Comparison of ENCODE assay signal across 10 cellular contexts in genomic region chr10:123398180-123398591, GRCh38.
DNase-seq lines count a peak whose midpoint lies in the region; ATAC-seq and TF ChIP-seq lines count a peak whose summit lies in the region.
"Had no signal": no experiment of that assay in that cellular context is flagged by ENCODE, and none has a peak within 500 bp of the region (broad histone marks: within the 10 kb centered on the region; RNA-seq: fewer than 3 reads in every experiment).

No MANE protein-coding gene starts in this region.

- peaks cover 77% of the 10 kb centered on the region for H3K4me1 ChIP-seq in DOHH2 (ENCODE audit: control insufficient read depth, low read length)
- peaks cover 52% of the 10 kb centered on the region for H3K4me1 ChIP-seq in Karpas-422 (ENCODE audit: low read length)

- H3K4me3 Mint-ChIP-seq in chondrocyte (ENCODE audit: unreplicated experiment), result no peak overlapping the region
- H3K4me3 Mint-ChIP-seq: stimulated activated naive CD8-positive, alpha-beta T cell treated with anti-CD3 and anti-CD28 coated beads, Interleukin-15, Interleukin-2, amounts not matched to agents 100 ng/mL and 50 ng/mL, for 24 hours had no signal

- H3K27me3 Mint-ChIP-seq in chondrocyte (ENCODE audit: low read depth), result no peaks in the 10 kb centered on the region
- H3K27me3 Mint-ChIP-seq: stimulated activated naive CD8-positive, alpha-beta T cell treated with anti-CD3 and anti-CD28 coated beads, Interleukin-15, Interleukin-2, amounts not matched to agents 100 ng/mL and 50 ng/mL, for 24 hours had no signal

- H3K27ac Mint-ChIP-seq in chondrocyte (ENCODE audit: unreplicated experiment), result no peak overlapping the region
- H3K27ac Mint-ChIP-seq: stimulated activated naive CD8-positive, alpha-beta T cell treated with anti-CD3 and anti-CD28 coated beads, Interleukin-15, Interleukin-2, amounts not matched to agents 100 ng/mL and 50 ng/mL, for 24 hours had no signal

- H3K36me3 Mint-ChIP-seq in chondrocyte (ENCODE audit: low read depth), result no peaks in the 10 kb centered on the region

- H4K20me1 ChIP-seq in DOHH2 (ENCODE audit: control insufficient read depth, insufficient read depth, low read depth, low read length), result no peaks in the 10 kb centered on the region
- no peaks in the 10 kb centered on the region for H4K20me1 ChIP-seq in Karpas-422 (ENCODE audit: insufficient read depth, low read depth, low read length)

- H3K4me3 ChIP-seq in DOHH2 (ENCODE audit: low read length), result 0 out of 2 replicates have a peak overlapping the region, but pooled peaks have one; percentile 3
- no peak overlapping the region for H3K4me3 ChIP-seq in Karpas-422 (ENCODE audit: low read length)

- peaks cover 12% of the 10 kb centered on the region for H3K9me3 Mint-ChIP-seq in chondrocyte (ENCODE audit: low read depth)

- peak overlapping the region; percentile 40 for H3K27ac ChIP-seq in DOHH2 (ENCODE audit: low read depth, low read length)
- peak overlapping the region; percentile 78 for H3K27ac ChIP-seq in Karpas-422 (ENCODE audit: low read length)

- DNase-seq in Karpas-422 (peak; percentile 69), COLO829 (ENCODE audit: low spot score) (no peak), HUDEP-2 (lab: John Stamatoyannopoulos, UW; ENCODE audit: unreplicated experiment in 76 of 76) (no peak), NCI-H524 treated with DMSO at 0.1 percent for 48 hours (lab: John Stamatoyannopoulos, UW) (no peak), chondrocyte (ENCODE audit: low spot score) (no peak)
- DNase-seq: NCI-H1105 had no signal

- peak overlapping the region; percentile 65 for H2AFZ ChIP-seq in Karpas-422 (ENCODE audit: low read length)

- peaks cover 2% of the 10 kb centered on the region for H3K36me3 ChIP-seq in DOHH2 (ENCODE audit: control insufficient read depth, low read length)
- no peaks in the 10 kb centered on the region for H3K36me3 ChIP-seq in Karpas-422 (ENCODE audit: insufficient read depth, low read length)

- H3K9me3 ChIP-seq in DOHH2 (ENCODE audit: control insufficient read depth, insufficient read depth, low read length) (peaks cover 16% of the 10 kb centered on the region), Karpas-422 (ENCODE audit: low read length) (no peaks in the 10 kb centered on the region)

- peaks cover 12% of the 10 kb centered on the region for H3F3A ChIP-seq in DOHH2 (ENCODE audit: control insufficient read depth, insufficient read depth)

- H3K9ac ChIP-seq in Karpas-422 (ENCODE audit: low read length), result peak overlapping the region; percentile 54

- TF ChIP-seq CTCF in DOHH2 (IDR thresholded peaks at IDR 0.05; ENCODE audit: low read depth, low read length, poor library complexity, severe bottlenecking) (no peak), chondrocyte (IDR thresholded peaks at IDR 0.05) (no peak)

- H3K27me3 ChIP-seq in DOHH2 (ENCODE audit: control insufficient read depth, low read length) (no peaks in the 10 kb centered on the region), Karpas-422 (ENCODE audit: low read length) (no peaks in the 10 kb centered on the region)

- peak overlapping the region; percentile 44 for H3K4me2 ChIP-seq in DOHH2 (ENCODE audit: low read length)
- H3K4me2 ChIP-seq in Karpas-422 (ENCODE audit: low read depth, low read length, poor library complexity, severe bottlenecking), result peak overlapping the region; percentile 22

- H3K4me1 Mint-ChIP-seq in chondrocyte (ENCODE audit: low read depth), result no peaks in the 10 kb centered on the region

- H3K9me2 ChIP-seq in DOHH2 (replicated peaks; ENCODE audit: control insufficient read depth, low read length), result no peaks in the 10 kb centered on the region
- no peaks in the 10 kb centered on the region for H3K9me2 ChIP-seq in Karpas-422 (replicated peaks; ENCODE audit: insufficient read depth, low read length)

- peak; percentile 67 for ATAC-seq in GM19324 (IDR thresholded peaks at IDR 0.05; ENCODE audit: low FRiP score, unreplicated experiment)
- peak; percentile 62 for ATAC-seq in HG02870 (IDR thresholded peaks at IDR 0.05; ENCODE audit: unreplicated experiment)

- H3K79me2 ChIP-seq in DOHH2 (ENCODE audit: control insufficient read depth, low read length) (no peaks in the 10 kb centered on the region), Karpas-422 (ENCODE audit: low read length) (no peaks in the 10 kb centered on the region)
